Comparison of ENCODE assay signal across 8 cellular contexts in the genomic region with DNA sequence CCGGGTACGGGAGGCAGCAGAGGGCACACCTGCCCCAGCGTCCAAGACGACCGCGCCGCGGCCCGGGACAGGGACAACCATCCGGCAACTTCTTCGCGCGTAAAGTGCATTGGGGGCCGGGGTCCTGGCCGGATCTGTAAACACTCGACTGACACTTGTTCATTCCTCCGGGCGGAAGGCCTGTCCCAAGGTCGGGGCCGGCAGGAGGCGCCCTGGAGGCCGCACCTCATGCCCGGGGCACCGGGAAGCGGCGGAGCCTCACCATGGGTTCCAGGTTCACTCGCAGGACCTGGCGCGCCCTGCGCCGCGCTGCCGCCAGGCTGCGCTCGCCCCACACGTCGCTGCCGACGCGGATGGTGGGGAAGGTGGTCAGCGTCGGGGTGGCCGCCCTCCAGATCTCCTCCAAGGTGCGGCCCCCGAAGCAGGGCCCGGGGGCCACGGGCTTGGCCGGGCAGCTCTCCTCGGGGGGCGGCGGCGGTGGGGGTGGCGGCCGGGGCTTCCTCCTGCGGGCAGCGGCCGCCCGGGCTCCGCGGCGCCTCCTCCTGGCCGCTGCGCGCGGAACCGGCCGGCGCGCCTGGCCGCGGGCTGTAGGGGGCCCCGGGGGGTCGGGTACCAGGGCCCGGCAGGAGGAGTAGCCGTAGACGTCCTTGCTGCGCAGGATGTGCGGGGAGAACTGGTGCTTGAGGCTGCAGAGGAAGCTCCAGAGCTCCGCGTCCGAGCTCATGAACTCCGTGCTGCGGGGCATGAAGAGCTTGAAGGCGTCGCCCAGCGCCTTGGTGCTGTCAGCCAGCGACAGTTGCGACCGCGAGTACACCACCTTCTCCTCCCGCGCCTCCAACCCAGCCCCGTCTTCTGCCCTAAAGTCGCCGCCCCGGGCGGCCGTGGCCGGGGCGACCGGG. TPM values are rescaled to one million over a fixed set of nuclear protein-coding genes. Genes with fewer than 3 reads are reported as not detected.
DNase-seq lines count a peak whose midpoint lies in the region; ATAC-seq, FAIRE-seq and TF ChIP-seq lines count a peak whose summit lies in the region.

No MANE protein-coding gene starts in this region.

- 0% methylated on average over 5 to 101 of the region's 101 CpGs for WGBS in adrenal gland, 4 donors
- under 1% methylated on average over 101 of the region's 101 CpGs for WGBS in right cardiac atrium

- TF ChIP-seq POLR2A in H54 (IDR thresholded peaks at IDR 0.05; ENCODE audit: low read depth, low read length) (no peak), adrenal gland (IDR thresholded peaks at IDR 0.05) (peak in 1 of 2 donors; percentile 13)

- no peak for FAIRE-seq in H54 (lab: Jason Lieb, UNC)

- H3K4me3 ChIP-seq in LNCaP clone FGC (ENCODE audit: low read depth, low read length): peak overlapping the region; percentile 68
- H3K4me3 ChIP-seq in adrenal gland: peak overlapping the region; percentile 36 to 97 (median 68)
- H3K4me3 ChIP-seq in right cardiac atrium (ENCODE audit: low read length): peak overlapping the region; percentile 75

- H3K9me3 ChIP-seq in adrenal gland (replicated peaks in 1 of 3) (no peaks in the 10 kb centered on the region), right cardiac atrium (ENCODE audit: control insufficient read depth, low read length) (no peaks in the 10 kb centered on the region)

- CTCF ChIA-PET in GM10248 (lab: Yijun Ruan, JAX): interaction anchor here (0.6 to 6.7 kb wide), 34 partner anchors 10 to 523 kb away, joined by 3 to 76 read pairs (median 5); a partner anchor contains a TSS

- H3K27ac ChIP-seq in adrenal gland (peak overlapping the region in 4 of 5 donors; percentile 91 to 97 (median 96)), right cardiac atrium (ENCODE audit: low read length) (peak overlapping the region; percentile 88)

- no peaks in the 10 kb centered on the region for H3K36me3 ChIP-seq in adrenal gland (replicated peaks in 1 of 2)

- peak; percentile 88 for DNase-seq in GM10248 (ENCODE audit: extremely low spot score)
- DNase-seq in H54 (ENCODE audit: insufficient read length, low spot score): peak; percentile 77
- peak; percentile 32 for DNase-seq in LNCaP clone FGC (ENCODE audit: low read depth)
- DNase-seq in T follicular helper cell (ENCODE audit: low read depth): peak; percentile 49
- peak; percentile 71 to 87 (median 76) for DNase-seq in adrenal gland
- peak; percentile 80 to 92 (median 91) for DNase-seq in right cardiac atrium
- peak; percentile 53 for DNase-seq in renal cortical epithelial cell (ENCODE audit: low read depth)
- no peak for DNase-seq in cerebellar nuclear complex (lab: John Stamatoyannopoulos, UW)

- TF ChIP-seq CTCF in GM10248 (IDR thresholded peaks at IDR 0.05; ENCODE audit: control extremely low read depth, extremely low read depth, low read depth, missing control alignments) (peak; percentile 86), LNCaP clone FGC (IDR thresholded peaks at IDR 0.05; ENCODE audit: control insufficient read depth, extremely low read depth, insufficient read depth) (peak; percentile 93), adrenal gland (IDR thresholded peaks at IDR 0.05) (peak; percentile 46 to 75 (median 65))

- ATAC-seq in right cardiac atrium: peak; percentile 71

- intact Hi-C loops in adrenal gland (cut with DNase I): loop anchor here (10.0 kb wide), 1 partner anchor 75 kb away; no protein-coding TSS in a partner anchor
- intact Hi-C loops in right cardiac atrium (cut with DNase I): loop anchor here in 2 of 4 donors (5.0 to 10.0 kb wide), 3 partner anchors 72 to 373 kb away; no protein-coding TSS in a partner anchor

- H3K4me1 ChIP-seq in adrenal gland (replicated peaks in 1 of 2) (peaks cover 0 to 20% of the 10 kb centered on the region in 2 donors), right cardiac atrium (ENCODE audit: control insufficient read depth, insufficient read depth, low read length) (no peaks in the 10 kb centered on the region)

- POLR2A ChIA-PET in GM10248 (lab: Yijun Ruan, JAX): no interaction called here

- H3K27me3 ChIP-seq in adrenal gland (no peaks in the 10 kb centered on the region), right cardiac atrium (ENCODE audit: control insufficient read depth, insufficient read depth) (no peaks in the 10 kb centered on the region)

RNA-seq across cellular contexts. Expression of a gene that starts 0.7 kb away (rescaled TPM):
- total RNA-seq in adrenal gland (10 to 100 TPM; 16.2 to 47.9 (median 23.7) TPM), right cardiac atrium (10 to 100 TPM in 2 of 4 donors, 1 to 10 TPM in 2; 9.3 to 12.9 (median 10.0) TPM), renal cortical epithelial cell (21.0 and 34.9 TPM in 2 replicates)
- polyA plus RNA-seq in adrenal gland (10 to 100 TPM in 1 of 3 donors, 1 to 10 TPM in 2; 6.5 to 10.3 (median 8.6) TPM), right cardiac atrium (5.0 TPM)

Comparison
In these comparisons a context has a peak if more than half of its experiments do, and no peak if none do; other contexts are left out.
1. DNase-seq: peak in GM10248 (single experiment), H54 (single experiment), LNCaP clone FGC (single experiment), T follicular helper cell (single experiment), adrenal gland (7 of 7), right cardiac atrium (3 of 3) and renal cortical epithelial cell (single experiment); none in cerebellar nuclear complex (0 of 2).
2. Peak in every context shown above with its lines, with median percentiles within 50 percentile points of each other: CTCF ChIP-seq and H3K4me3 ChIP-seq.